ENCODE assay signal across 1 cellular context in the genomic region with DNA sequence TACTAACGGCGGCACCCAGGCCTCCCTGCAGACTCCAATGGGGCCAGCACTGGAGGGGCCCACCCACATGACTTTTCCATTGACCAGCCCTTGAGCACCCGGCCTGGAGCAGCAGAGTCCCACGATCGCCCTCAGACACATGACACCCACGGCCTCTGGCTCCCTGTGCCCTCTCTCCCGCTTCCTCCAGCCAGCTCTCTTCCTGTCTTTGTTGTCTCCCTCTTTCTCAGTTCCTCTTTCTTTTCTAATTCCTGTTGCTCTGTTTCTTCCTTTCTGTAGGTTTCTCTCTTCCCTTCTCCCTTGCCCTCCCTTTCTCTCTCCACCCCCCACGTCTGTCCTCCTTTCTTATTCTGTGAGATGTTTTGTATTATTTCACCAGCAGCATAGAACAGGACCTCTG.
TF ChIP-seq lines count a peak whose summit lies in the region.

No MANE protein-coding gene starts in this region.

TF ChIP-seq in H1, 55 proteins besides CTCF, POLR2A, EP300 and RAD21:
- no peak for TF ChIP-seq TCF12 (IDR thresholded peaks at IDR 0.05; ENCODE audit: low read depth, low read length)
- no peak for TF ChIP-seq RBBP5 (IDR thresholded peaks at IDR 0.05; ENCODE audit: borderline replicate concordance, low read depth, low read length)
- TF ChIP-seq POLR2AphosphoS5 (IDR thresholded peaks at IDR 0.05; ENCODE audit: low read depth, low read length), result no peak
- no peak for TF ChIP-seq SRF (IDR thresholded peaks at IDR 0.05; ENCODE audit: low read depth, low read length)
- no peak for TF ChIP-seq GABPA (IDR thresholded peaks at IDR 0.05; ENCODE audit: borderline replicate concordance, insufficient read depth, low read length)
- TF ChIP-seq EGR1 (IDR thresholded peaks at IDR 0.05; ENCODE audit: borderline replicate concordance, low read depth, low read length), result no peak
- no peak for TF ChIP-seq FOSL1 (IDR thresholded peaks at IDR 0.05; ENCODE audit: insufficient read depth, low read depth, low read length)
- TF ChIP-seq NANOG (IDR thresholded peaks at IDR 0.05; ENCODE audit: insufficient read depth, low read depth, low read length, poor library complexity, severe bottlenecking), result no peak
- no peak for TF ChIP-seq CBX5 (IDR thresholded peaks at IDR 0.05; ENCODE audit: low read depth, low read length)
- TF ChIP-seq KDM4A (IDR thresholded peaks at IDR 0.05; ENCODE audit: low read depth, low read length, severe bottlenecking), result no peak
- TF ChIP-seq SIRT6 (IDR thresholded peaks at IDR 0.05; ENCODE audit: low read length), result no peak
TF ChIP-seq in H1: peak in this region for 0.
